11 cellular contexts compared by ENCODE assay signal in genomic region chr2:70851704-70852103, GRCh38. TPM values are rescaled to one million over a fixed set of nuclear protein-coding genes. Genes with fewer than 3 reads are reported as not detected.
DNase-seq lines count a peak whose midpoint lies in the region; ATAC-seq and TF ChIP-seq lines count a peak whose summit lies in the region.
"Had no signal": no experiment of that assay in that cellular context is flagged by ENCODE, and none has a peak within 500 bp of the region (broad histone marks: within the 10 kb centered on the region; RNA-seq: fewer than 3 reads in every experiment).

No MANE protein-coding gene starts in this region.

- CTCF ChIA-PET in HEK293T (lab: Yijun Ruan, JAX): interaction anchor here (0.9 kb wide), 1 partner anchor 63 kb away, joined by 3 read pairs; no protein-coding TSS in a partner anchor

- no peaks in the 10 kb centered on the region for H3K36me3 Mint-ChIP-seq in activated naive CD4-positive, alpha-beta T cell treated with anti-CD3 and anti-CD28 coated beads, Interleukin-2, amount 50 U/mL, for 72 hours

- POLR2A ChIA-PET in HEK293T (lab: Yijun Ruan, JAX): no interaction called here

- H3K4me3 ChIP-seq in Jurkat, Clone E6-1 (ENCODE audit: low read length): no peak overlapping the region

- intact Hi-C loops in sciatic nerve (cut with DNase I): no loop called here

- peak overlapping the region; percentile 79 to 81 for H3K27ac Mint-ChIP-seq in activated naive CD4-positive, alpha-beta T cell treated with anti-CD3 and anti-CD28 coated beads, Interleukin-2, amount 50 U/mL, for 72 hours

- H3K9me3 Mint-ChIP-seq in activated naive CD4-positive, alpha-beta T cell treated with anti-CD3 and anti-CD28 coated beads, Interleukin-2, amount 50 U/mL, for 72 hours: peaks cover 0 to 7% of the 10 kb centered on the region in 2 donors

- ATAC-seq in activated naive CD4-positive, alpha-beta T cell treated with anti-CD3 and anti-CD28 coated beads, Interleukin-2, amount 50 U/mL, for 72 hours: peak; percentile 97
- ATAC-seq in sciatic nerve: no peak
- ATAC-seq: HCT116 had no signal

- peak; percentile 47 for DNase-seq in stimulated activated CD4-positive, alpha-beta T cell treated with anti-CD3 and anti-CD28 coated beads, Interleukin-1b, Interleukin-23, amount 100 ng/mL, for 48 hours
- no peak for DNase-seq in stimulated activated CD4-positive, alpha-beta T cell treated with anti-CD3 and anti-CD28 coated beads, Interleukin-2, amount 100 ng/mL, for 48 hours
- peak; percentile 74 for DNase-seq in Jurkat, Clone E6-1 (ENCODE audit: low read depth, low spot score)
- DNase-seq in activated naive CD4-positive, alpha-beta T cell treated with anti-CD3 and anti-CD28 coated beads, Interleukin-2, amount 50 U/mL, for 72 hours (ENCODE audit: low spot score in 2 of 2): peak in 1 of 2 donors; percentile 43
- DNase-seq in superior temporal gyrus (ENCODE audit: extremely low spot score) (peak; percentile 26), HEK293T (ENCODE audit: extremely low spot score) (no peak), NCI-H526 (lab: John Stamatoyannopoulos, UW) (no peak), sciatic nerve (ENCODE audit: low spot score) (no peak)

TF ChIP-seq in HEK293T, 16 proteins besides CTCF, POLR2A, EP300 and RAD21:
- TF ChIP-seq ARNT (IDR thresholded peaks at IDR 0.05): no peak
- no peak for TF ChIP-seq PKNOX1 (IDR thresholded peaks at IDR 0.05)
- no peak for TF ChIP-seq SUZ12 (IDR thresholded peaks at IDR 0.05)
- TF ChIP-seq NFRKB (IDR thresholded peaks at IDR 0.05): no peak
- no peak for TF ChIP-seq BHLHE40 (IDR thresholded peaks at IDR 0.05; ENCODE audit: borderline replicate concordance)
- no peak for TF ChIP-seq ZNF384 (IDR thresholded peaks at IDR 0.05)

RNA-seq across cellular contexts. Expression of gene CD207, which starts 16.1 kb away (rescaled TPM):
- not detected for polyA plus RNA-seq in Jurkat, Clone E6-1 (2012; ENCODE audit: insufficient read depth, insufficient read length)
- not detected for total RNA-seq in activated naive CD4-positive, alpha-beta T cell treated with anti-CD3 and anti-CD28 coated beads, Interleukin-2, amount 50 U/mL, for 72 hours
- total RNA-seq in sciatic nerve: 1.4 TPM
- total RNA-seq: kidney epithelial cell had no signal
- polyA plus RNA-seq: BJ had no signal

RNA-seq across cellular contexts. Expression of gene CLEC4F, which starts 31.3 kb away (rescaled TPM):
- not detected for polyA plus RNA-seq in Jurkat, Clone E6-1 (2012; ENCODE audit: insufficient read depth, insufficient read length)
- total RNA-seq in activated naive CD4-positive, alpha-beta T cell treated with anti-CD3 and anti-CD28 coated beads, Interleukin-2, amount 50 U/mL, for 72 hours: 1 to 10 TPM in 1 of 2 donors, not detected in 1; 3.7 TPM
- total RNA-seq in sciatic nerve: 1.7 TPM
- total RNA-seq: kidney epithelial cell had no signal
- polyA plus RNA-seq: BJ had no signal

RNA-seq across cellular contexts. Expression of gene VAX2, which starts 48.7 kb away (rescaled TPM):
- polyA plus RNA-seq in Jurkat, Clone E6-1 (2012; ENCODE audit: insufficient read depth, insufficient read length): not detected
- under 1 TPM in 1 of 2 donors, not detected in 1; 0.21 TPM for total RNA-seq in activated naive CD4-positive, alpha-beta T cell treated with anti-CD3 and anti-CD28 coated beads, Interleukin-2, amount 50 U/mL, for 72 hours
- total RNA-seq in sciatic nerve: 1.9 TPM
- total RNA-seq: kidney epithelial cell had no signal

Comparison
In these comparisons a context has a peak if more than half of its experiments do, and no peak if none do; other contexts are left out.
1. DNase-seq: peak in stimulated activated CD4-positive, alpha-beta T cell treated with anti-CD3 and anti-CD28 coated beads, Interleukin-1b, Interleukin-23, amount 100 ng/mL, for 48 hours (single experiment), Jurkat, Clone E6-1 (single experiment) and superior temporal gyrus (single experiment); none in stimulated activated CD4-positive, alpha-beta T cell treated with anti-CD3 and anti-CD28 coated beads, Interleukin-2, amount 100 ng/mL, for 48 hours (0 of 2), HEK293T (single experiment), NCI-H526 (0 of 2) and sciatic nerve (single experiment).